In genomic region chr7:106660862-106661720, GRCh38 we compare ENCODE assay signal across 8 cellular contexts. TPM values are rescaled to one million over a fixed set of nuclear protein-coding genes. Genes with fewer than 3 reads are reported as not detected.
DNase-seq lines count a peak whose midpoint lies in the region; ATAC-seq and TF ChIP-seq lines count a peak whose summit lies in the region.

Gene CCDC71L (minus strand): TSS chr7:106661158. CDS start chr7:106660896, 262 bp downstream.

- peaks cover 6% of the 10 kb centered on the region; the same call in 1 of the 2 replicates for H3K79me2 ChIP-seq in OCI-LY7 (ENCODE audit: insufficient read depth, low read depth, low read length)

- no peaks in the 10 kb centered on the region for H3K27me3 Mint-ChIP-seq in Calu3 (ENCODE audit: unreplicated experiment)

- H3K4me3 Mint-ChIP-seq in Calu3 (ENCODE audit: low read depth, unreplicated experiment): peak within 1 kb of the TSS; percentile 75

- H2AFZ ChIP-seq in OCI-LY7 (ENCODE audit: low read length): peak within 1 kb of the TSS; percentile 97

- no peaks in the 10 kb centered on the region for H3K36me3 ChIP-seq in OCI-LY7 (ENCODE audit: insufficient read depth, low read length)
- H3K36me3 ChIP-seq in mucosa of rectum (ENCODE audit: control insufficient read depth in 2 of 2, insufficient read depth in 2 of 2, low read length in 2 of 2): no peaks in the 10 kb centered on the region

- H3K27ac ChIP-seq in OCI-LY7 (ENCODE audit: low read depth, low read length, poor library complexity, severe bottlenecking): peak within 1 kb of the TSS; percentile 70
- peak within 1 kb of the TSS; percentile 80 for H3K27ac ChIP-seq in epithelial cell of prostate
- H3K27ac ChIP-seq in mucosa of rectum (ENCODE audit: low read depth in 2 of 2, low read length in 2 of 2): peak within 1 kb of the TSS; percentile 93 to 95

- H3K9me3 Mint-ChIP-seq in Calu3 (ENCODE audit: low read depth, unreplicated experiment): no peaks in the 10 kb centered on the region

- no peaks in the 10 kb centered on the region for H4K20me1 ChIP-seq in OCI-LY7 (ENCODE audit: insufficient read depth, low read length)

- H3K4me3 ChIP-seq in OCI-LY7 (ENCODE audit: low read depth, low read length, poor library complexity, severe bottlenecking): peak within 1 kb of the TSS; percentile 82
- H3K4me3 ChIP-seq in mucosa of rectum (ENCODE audit: low read length in 2 of 2): peak within 1 kb of the TSS; percentile 93 to 94

- H3K36me3 Mint-ChIP-seq in Calu3 (ENCODE audit: insufficient read depth, unreplicated experiment): peaks cover 31% of the 10 kb centered on the region

- no peaks in the 10 kb centered on the region for H3K27me3 ChIP-seq in mucosa of rectum (ENCODE audit: control insufficient read depth in 2 of 2, insufficient read depth in 2 of 2, low read length in 2 of 2)

- H3K4me1 ChIP-seq in OCI-LY7 (ENCODE audit: insufficient read depth, low read length, poor library complexity, severe bottlenecking): peaks cover 9% of the 10 kb centered on the region
- peaks cover 0 to 6% of the 10 kb centered on the region in 2 donors for H3K4me1 ChIP-seq in mucosa of rectum (ENCODE audit: control insufficient read depth in 2 of 2, insufficient read depth in 2 of 2, low read length in 2 of 2)

- POLR2A ChIA-PET in OCI-LY7 (lab: Charles Lee): interaction anchor here (0.8 kb wide), 1 partner anchor 62 kb away, joined by 6 read pairs; no protein-coding TSS in a partner anchor

- peak; percentile 82 for ATAC-seq in GM21515 (IDR thresholded peaks at IDR 0.05; ENCODE audit: unreplicated experiment)

- H3K4me1 Mint-ChIP-seq in Calu3 (ENCODE audit: low read depth, unreplicated experiment): peaks cover 3% of the 10 kb centered on the region

- intact Hi-C loops in Calu3 (cut with micrococcal nuclease; ENCODE audit: unreplicated experiment) (loop anchor here (1.0 to 5.0 kb wide), 3 partner anchors 75 to 484 kb away; no protein-coding TSS in a partner anchor), OCI-LY7 (cut with micrococcal nuclease; ENCODE audit: unreplicated experiment) (loop anchor here (1.0 to 10.0 kb wide), 7 partner anchors 62 to 1214 kb away; partner anchors contain the start of gene NAMPT)

- DNase-seq in Calu3: peak; percentile 95
- peak; percentile 87 for DNase-seq in HuH-7.5 (ENCODE audit: low spot score)
- peak; percentile 95 for DNase-seq in OCI-LY7 (ENCODE audit: low spot score)
- peak; percentile 89 for DNase-seq in activated T-cell treated with anti-CD3 and anti-CD28 coated beads for 24 hours (ENCODE audit: low read depth)
- DNase-seq in epithelial cell of prostate (ENCODE audit: low read depth, low spot score): no peak
- peak; percentile 97 for DNase-seq in stimulated activated CD8-positive, alpha-beta memory T cell treated with anti-CD3 and anti-CD28 coated beads, Interleukin-4, amount 100 ng/mL, for 48 hours

- BruUV-seq in Calu3 (replicated peaks; lab: Mats Ljungman, UMichigan) (TSS peak; percentile 71), OCI-LY7 (replicated peaks; lab: Mats Ljungman, UMichigan) (TSS peak; percentile 87)

- H3K27ac Mint-ChIP-seq in Calu3 (ENCODE audit: unreplicated experiment): peak within 1 kb of the TSS; percentile 93

- CTCF ChIA-PET in Calu3 (lab: Charles Lee) (interaction anchor here (1.0 to 5.3 kb wide), 6 partner anchors 50 to 484 kb away, joined by 3 to 46 read pairs (median 8); no protein-coding TSS in a partner anchor), OCI-LY7 (lab: Charles Lee; ENCODE audit: unreplicated experiment) (interaction anchor here (0.6 to 1.9 kb wide), 5 partner anchors 72 to 1007 kb away, joined by 3 to 6 read pairs (median 3); no protein-coding TSS in a partner anchor)

- no peaks in the 10 kb centered on the region for H3K9me2 ChIP-seq in OCI-LY7 (ENCODE audit: insufficient read depth, low read length)

- H3K9ac ChIP-seq in mucosa of rectum (ENCODE audit: low read depth in 1 of 2, low read length in 2 of 2): peak within 1 kb of the TSS; percentile 93 to 95

- no peak for TF ChIP-seq CTCF in Calu3 (IDR thresholded peaks at IDR 0.05; ENCODE audit: unreplicated experiment)
- TF ChIP-seq CTCF in OCI-LY7 (conservative IDR thresholded peaks at IDR 0.05; ENCODE audit: low read length): no peak

- peak within 1 kb of the TSS; percentile 98 for H3K4me2 ChIP-seq in OCI-LY7 (ENCODE audit: low read length)

- no peaks in the 10 kb centered on the region for H3K9me3 ChIP-seq in OCI-LY7 (ENCODE audit: low read length)
- no peaks in the 10 kb centered on the region for H3K9me3 ChIP-seq in mucosa of rectum (ENCODE audit: control insufficient read depth in 2 of 2, low read length in 2 of 2)

RNA-seq across cellular contexts. Expression of gene CCDC71L, which starts in this region (rescaled TPM):
- total RNA-seq in Calu3 (2022): 28.1 and 30.9 TPM in 2 replicates
- total RNA-seq in OCI-LY7 (2014; rRNA removed; shearing (Covaris generic)): 20.5 and 20.6 TPM in 2 replicates
- total RNA-seq in OCI-LY7 (2022): 18.5 and 20.6 TPM in 2 replicates
